Comparison of ENCODE assay signal across 1 cellular context in genomic region chr1:3405974-3406867, GRCh38.
TF ChIP-seq lines count a peak whose summit lies in the region.

No MANE protein-coding gene starts in this region.

TF ChIP-seq in GM23338, 12 proteins besides CTCF, POLR2A, EP300 and RAD21 (continued from another document):
- TF ChIP-seq ZNF462 (CRISPR knock-in tag; IDR thresholded peaks at IDR 0.05) (no peak), NANOG (IDR thresholded peaks at IDR 0.05; ENCODE audit: borderline replicate concordance) (no peak), EZH2phosphoT487 (IDR thresholded peaks at IDR 0.05; ENCODE audit: unreplicated experiment) (no peak)
